Comparison of ENCODE assay signal across 18 cellular contexts in genomic region chr2:75568174-75568573, GRCh38. TPM values are rescaled to one million over a fixed set of nuclear protein-coding genes. Genes with fewer than 3 reads are reported as not detected.
A peak's percentile ranks its signal among the peaks of the same experiment; 100 is the strongest.
DNase-seq lines count a peak whose midpoint lies in the region; ATAC-seq, FAIRE-seq and TF ChIP-seq lines count a peak whose summit lies in the region.
"Had no signal": no experiment of that assay in that cellular context is flagged by ENCODE, and none has a peak within 500 bp of the region (broad histone marks: within the 10 kb centered on the region; RNA-seq: fewer than 3 reads in every experiment).

No MANE protein-coding gene starts in this region.

- no peaks in the 10 kb centered on the region for H3K9me3 ChIP-seq in DND-41 (ENCODE audit: insufficient read depth, low read length, severe bottlenecking)
- H3K9me3 ChIP-seq: BLaER1 treated with 17β-estradiol and CSF1 and Interleukin-3, amounts not matched to agents 10 nM and 100 nM; HAP-1 had no signal

- no peak overlapping the region for H3K4me2 ChIP-seq in DND-41 (ENCODE audit: insufficient read depth, low read length)
- H3K4me2 ChIP-seq: BLaER1 treated with 17β-estradiol and CSF1 and Interleukin-3, amounts not matched to agents 10 nM and 100 nM had no signal

- no peak overlapping the region for H3K27ac Mint-ChIP-seq in WTC11
- H3K27ac Mint-ChIP-seq: B cell; CD8-positive, alpha-beta T cell had no signal

- H3K4me1 Mint-ChIP-seq in WTC11, result peaks cover 6% of the 10 kb centered on the region
- H3K4me1 Mint-ChIP-seq: B cell had no signal

- no peak for DNase-seq in DND-41
- DNase-seq in WTC11 (ENCODE audit: low spot score), result no peak
- no peak for DNase-seq in frontal cortex (ENCODE audit: low spot score in 2 of 2)
- no peak for DNase-seq in pons (ENCODE audit: low spot score)
- no peak for DNase-seq in NCI-H2107 treated with DMSO at 0.1 percent for 48 hours (lab: John Stamatoyannopoulos, UW; ENCODE audit: unreplicated experiment)
- no peak for DNase-seq in NCI-H524 treated with DMSO at 0.1 percent for 48 hours (lab: John Stamatoyannopoulos, UW)
- DNase-seq: 8988T; Calu3; CD8-positive, alpha-beta T cell; GDM1; GM23248 had no signal

- H3K4me1 ChIP-seq in DND-41 (ENCODE audit: insufficient read depth, low read length), result peaks cover 98% of the 10 kb centered on the region
- H3K4me1 ChIP-seq: HAP-1 had no signal

- H3K4me3 Mint-ChIP-seq in WTC11, result no peak overlapping the region
- H3K4me3 Mint-ChIP-seq: B cell; CD8-positive, alpha-beta T cell had no signal

- H3K27me3 Mint-ChIP-seq in WTC11 (ENCODE audit: low read depth), result peaks cover 2% of the 10 kb centered on the region

- H3K9ac ChIP-seq in DND-41 (ENCODE audit: low read depth, low read length), result no peak overlapping the region
- H3K9ac ChIP-seq: BLaER1 treated with 17β-estradiol and CSF1 and Interleukin-3, amounts not matched to agents 10 nM and 100 nM; GM23248 had no signal

- H3K4me3 ChIP-seq in DND-41 (ENCODE audit: low read depth in 1 of 2, low read length in 2 of 2), result no peak overlapping the region
- H3K4me3 ChIP-seq: BLaER1 treated with 17β-estradiol and CSF1 and Interleukin-3, amounts not matched to agents 10 nM and 100 nM; GM23248; HAP-1 had no signal

- H3K27ac ChIP-seq in DND-41 (ENCODE audit: low read length), result peak overlapping the region; percentile 67
- H3K27ac ChIP-seq: BLaER1 treated with 17β-estradiol and CSF1 and Interleukin-3, amounts not matched to agents 10 nM and 100 nM; GM23248; HL-60 had no signal

- CTCF ChIA-PET in WTC11 (lab: Charles Lee), result no interaction called here

- POLR2A ChIA-PET in WTC11 (lab: Charles Lee), result no interaction called here

- no peaks in the 10 kb centered on the region for H3K27me3 ChIP-seq in DND-41 (ENCODE audit: insufficient read depth, low read length, poor library complexity)
- H3K27me3 ChIP-seq: BLaER1 treated with 17β-estradiol and CSF1 and Interleukin-3, amounts not matched to agents 10 nM and 100 nM had no signal

- no peak for TF ChIP-seq CTCF in DND-41 (IDR thresholded peaks at IDR 0.05; ENCODE audit: borderline replicate concordance, extremely low read depth, low read length, poor library complexity, severe bottlenecking)
- TF ChIP-seq CTCF in WTC11 (IDR thresholded peaks at IDR 0.05), result no peak

- no peak for ATAC-seq in DND-41 (ENCODE audit: insufficient read depth, low read depth)
- ATAC-seq in WTC11, result no peak
- ATAC-seq in HG02870 (IDR thresholded peaks at IDR 0.05; ENCODE audit: unreplicated experiment), result no peak
- ATAC-seq: CD8-positive, alpha-beta T cell had no signal

- peak; percentile 97 for FAIRE-seq in frontal cortex (lab: Jason Lieb, UNC)
- FAIRE-seq: GM12892, GM18507 had no signal

- H2AFZ ChIP-seq in DND-41 (ENCODE audit: low read depth, low read length), result no peak overlapping the region
- H2AFZ ChIP-seq: GM23248 had no signal

- no peaks in the 10 kb centered on the region for H4K20me1 ChIP-seq in DND-41 (ENCODE audit: insufficient read depth, low read length)
- H4K20me1 ChIP-seq: BLaER1 treated with 17β-estradiol and CSF1 and Interleukin-3, amounts not matched to agents 10 nM and 100 nM had no signal

- no peaks in the 10 kb centered on the region for H3K9me3 Mint-ChIP-seq in WTC11
- H3K9me3 Mint-ChIP-seq: CD8-positive, alpha-beta T cell had no signal

- no peaks in the 10 kb centered on the region for H3K36me3 ChIP-seq in DND-41 (ENCODE audit: insufficient read depth, low read length)
- H3K36me3 ChIP-seq: BLaER1 treated with 17β-estradiol and CSF1 and Interleukin-3, amounts not matched to agents 10 nM and 100 nM; HAP-1 had no signal

- H3K36me3 Mint-ChIP-seq in WTC11, result no peaks in the 10 kb centered on the region
- H3K36me3 Mint-ChIP-seq: CD8-positive, alpha-beta T cell had no signal

- peaks cover 8% of the 10 kb centered on the region; the same call in 1 of the 2 replicates for H3K79me2 ChIP-seq in DND-41 (ENCODE audit: insufficient read depth, low read length)

TF ChIP-seq in WTC11, 78 proteins besides CTCF, POLR2A, EP300 and RAD21:
- TF ChIP-seq AR (CRISPR knock-in tag; IDR thresholded peaks at IDR 0.05), result no peak
- no peak for TF ChIP-seq ZNF512 (CRISPR knock-in tag; IDR thresholded peaks at IDR 0.05; ENCODE audit: borderline replicate concordance)
- no peak for TF ChIP-seq ZNF532 (CRISPR knock-in tag; IDR thresholded peaks at IDR 0.05; ENCODE audit: borderline replicate concordance)
- no peak for TF ChIP-seq TEAD1 (CRISPR knock-in tag; IDR thresholded peaks at IDR 0.05)
- TF ChIP-seq FOXJ3 (CRISPR knock-in tag; IDR thresholded peaks at IDR 0.05; ENCODE audit: borderline replicate concordance), result no peak
- no peak for TF ChIP-seq ZNF416 (CRISPR knock-in tag; IDR thresholded peaks at IDR 0.05)
- TF ChIP-seq HMGA2 (CRISPR knock-in tag; IDR thresholded peaks at IDR 0.05), result peak; percentile 99
- no peak for TF ChIP-seq ZNF219 (CRISPR knock-in tag; IDR thresholded peaks at IDR 0.05; ENCODE audit: borderline replicate concordance)

RNA-seq across cellular contexts. Expression of gene EVA1A, which starts 7.4 kb away (rescaled TPM):
- total RNA-seq in WTC11 (2021) (3.2 to 4.1 TPM (median 3.3 TPM) in 3 replicates), frontal cortex (0.41 TPM)
- total RNA-seq: B cell; Calu3; CD8-positive, alpha-beta T cell had no signal
